Comparison of ENCODE assay signal across 18 cellular contexts in the genomic region with DNA sequence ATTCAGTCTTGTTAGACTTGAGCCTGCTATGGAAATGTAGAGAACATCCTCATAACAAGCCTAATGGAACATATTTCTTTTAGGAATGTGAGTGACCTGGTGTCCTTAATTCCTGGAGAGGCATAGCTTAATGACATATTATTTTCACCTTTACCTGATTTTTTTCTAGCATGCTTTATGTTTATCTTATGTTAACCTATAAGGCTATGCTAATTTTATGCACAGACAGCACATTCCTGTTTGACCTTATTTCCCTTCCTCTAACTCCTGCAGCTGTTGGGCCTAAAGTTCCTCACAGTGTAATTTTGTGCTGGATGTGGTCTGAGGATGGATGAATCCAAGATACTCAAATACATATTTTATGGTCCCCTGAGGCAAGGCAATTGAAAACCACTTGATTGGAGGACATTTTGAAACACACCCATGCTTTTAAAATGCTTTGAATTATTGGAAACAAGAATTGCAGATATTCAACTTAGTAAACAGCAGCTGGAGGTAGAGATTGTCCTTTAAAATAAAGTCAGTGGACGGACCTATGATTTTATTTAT.
"Had no signal": no experiment of that assay in that cellular context is flagged by ENCODE, and none has a peak within 500 bp of the region (broad histone marks: within the 10 kb centered on the region; RNA-seq: fewer than 3 reads in every experiment).

No MANE protein-coding gene starts in this region.

- H3K4me3 Mint-ChIP-seq: activated CD4-positive, alpha-beta memory T cell treated with anti-CD3 and anti-CD28 coated beads, Interleukin-2, amount 10 ng/mL, durations not matched to agents 7 days and 5 days; activated CD4-positive, alpha-beta T cell treated with anti-CD3 and anti-CD28 coated beads, Interleukin-2, amount 10 ng/mL, durations not matched to agents 24 days and 14 days; activated naive CD4-positive, alpha-beta T cell treated with anti-CD3 and anti-CD28 coated beads, Interleukin-2, amount 10 ng/mL, durations not matched to agents 7 days and 5 days; activated T-cell treated with anti-CD3 and anti-CD28 coated beads, Interleukin-2, amount 50 U/mL, for 72 hours; dendritic cell treated with granulocyte-macrophage colony-stimulating factor and Interleukin-4, amounts not matched to agents 40 ng/mL and 50 ng/mL, for 4 days; memory B cell; naive thymus-derived CD8-positive, alpha-beta T cell had no signal

- H3K4me1 Mint-ChIP-seq: activated CD4-positive, alpha-beta memory T cell treated with anti-CD3 and anti-CD28 coated beads, Interleukin-2, amount 10 ng/mL, durations not matched to agents 7 days and 5 days; activated CD4-positive, alpha-beta T cell treated with anti-CD3 and anti-CD28 coated beads, Interleukin-2, amount 10 ng/mL, durations not matched to agents 24 days and 14 days; activated naive CD4-positive, alpha-beta T cell treated with anti-CD3 and anti-CD28 coated beads, Interleukin-2, amount 10 ng/mL, durations not matched to agents 7 days and 5 days; memory B cell; naive thymus-derived CD8-positive, alpha-beta T cell had no signal

- H3K27ac ChIP-seq: hepatocyte, psoas muscle had no signal

- H3K4me3 ChIP-seq: hepatocyte, psoas muscle had no signal

- H3K27me3 ChIP-seq: hepatocyte had no signal

- H3K9me3 ChIP-seq: psoas muscle had no signal

- DNase-seq: activated CD4-positive, alpha-beta memory T cell treated with anti-CD3 and anti-CD28 coated beads, Interleukin-2, amount 10 ng/mL, durations not matched to agents 7 days and 5 days; activated CD4-positive, alpha-beta T cell treated with anti-CD3 and anti-CD28 coated beads, Interleukin-2, amount 10 ng/mL, durations not matched to agents 24 days and 14 days; activated effector memory CD4-positive, alpha-beta T cell treated with Interleukin-2 at 50 U/mL for 16 hours; activated naive CD4-positive, alpha-beta T cell treated with anti-CD3 and anti-CD28 coated beads, Interleukin-2, amount 10 ng/mL, durations not matched to agents 7 days and 5 days; activated T-cell treated with anti-CD3 and anti-CD28 coated beads, Interleukin-2, amount 50 U/mL, for 72 hours; effector CD4-positive, alpha-beta T cell; foreskin melanocyte; islet precursor cell; left cardiac atrium; naive thymus-derived CD8-positive, alpha-beta T cell; psoas muscle; right cardiac atrium; stimulated activated CD4-positive, alpha-beta T cell treated with anti-CD3 and anti-CD28 coated beads, Interleukin-12 subunit alpha, Interleukin-12 subunit beta, amount 100 ng/mL, for 4 hours; stimulated activated CD4-positive, alpha-beta T cell treated with anti-CD3 and anti-CD28 coated beads, Interleukin-4, amount 100 ng/mL, for 4 hours; stimulated activated naive CD8-positive, alpha-beta T cell treated with anti-CD3 and anti-CD28 coated beads, Interleukin-15, Interleukin-2, amounts not matched to agents 100 U/mL and 50 U/mL, for 24 hours had no signal

- H3K4me2 ChIP-seq: hepatocyte had no signal

- H3K9me3 Mint-ChIP-seq: activated CD4-positive, alpha-beta memory T cell treated with anti-CD3 and anti-CD28 coated beads, Interleukin-2, amount 10 ng/mL, durations not matched to agents 7 days and 5 days; activated CD4-positive, alpha-beta T cell treated with anti-CD3 and anti-CD28 coated beads, Interleukin-2, amount 10 ng/mL, durations not matched to agents 24 days and 14 days; activated naive CD4-positive, alpha-beta T cell treated with anti-CD3 and anti-CD28 coated beads, Interleukin-2, amount 10 ng/mL, durations not matched to agents 7 days and 5 days; activated T-cell treated with anti-CD3 and anti-CD28 coated beads, Interleukin-2, amount 50 U/mL, for 72 hours; dendritic cell treated with granulocyte-macrophage colony-stimulating factor and Interleukin-4, amounts not matched to agents 40 ng/mL and 50 ng/mL, for 4 days; memory B cell; naive thymus-derived CD8-positive, alpha-beta T cell had no signal

- H3K36me3 Mint-ChIP-seq: activated naive CD4-positive, alpha-beta T cell treated with anti-CD3 and anti-CD28 coated beads, Interleukin-2, amount 10 ng/mL, durations not matched to agents 7 days and 5 days; memory B cell; naive thymus-derived CD8-positive, alpha-beta T cell had no signal

- H3K27ac Mint-ChIP-seq: activated CD4-positive, alpha-beta memory T cell treated with anti-CD3 and anti-CD28 coated beads, Interleukin-2, amount 10 ng/mL, durations not matched to agents 7 days and 5 days; activated CD4-positive, alpha-beta T cell treated with anti-CD3 and anti-CD28 coated beads, Interleukin-2, amount 10 ng/mL, durations not matched to agents 24 days and 14 days; activated naive CD4-positive, alpha-beta T cell treated with anti-CD3 and anti-CD28 coated beads, Interleukin-2, amount 10 ng/mL, durations not matched to agents 7 days and 5 days; activated T-cell treated with anti-CD3 and anti-CD28 coated beads, Interleukin-2, amount 50 U/mL, for 72 hours; dendritic cell treated with granulocyte-macrophage colony-stimulating factor and Interleukin-4, amounts not matched to agents 40 ng/mL and 50 ng/mL, for 4 days; memory B cell; naive thymus-derived CD8-positive, alpha-beta T cell had no signal

- H2AFZ ChIP-seq: hepatocyte had no signal

- H3K79me2 ChIP-seq: hepatocyte had no signal
